In genomic region chr22:27656970-27657369, GRCh38 we compare ENCODE assay signal across 7 cellular contexts.
"Had no signal": no experiment of that assay in that cellular context is flagged by ENCODE, and none has a peak within 500 bp of the region (broad histone marks: within the 10 kb centered on the region; RNA-seq: fewer than 3 reads in every experiment).

No MANE protein-coding gene starts in this region.

- FAIRE-seq: HTR-8/SVneo, K562 had no signal

- H3K4me3 ChIP-seq: K562 had no signal

- H3K27ac ChIP-seq: HL-60, KMS-11 had no signal

- ATAC-seq: K562 had no signal

- H3K4me2 ChIP-seq: KMS-11 had no signal

- H3K9ac ChIP-seq: KMS-11 had no signal

- DNase-seq: IMR-90, KBM-7, KG1 had no signal
